21 cellular contexts compared by ENCODE assay signal in the genomic region with DNA sequence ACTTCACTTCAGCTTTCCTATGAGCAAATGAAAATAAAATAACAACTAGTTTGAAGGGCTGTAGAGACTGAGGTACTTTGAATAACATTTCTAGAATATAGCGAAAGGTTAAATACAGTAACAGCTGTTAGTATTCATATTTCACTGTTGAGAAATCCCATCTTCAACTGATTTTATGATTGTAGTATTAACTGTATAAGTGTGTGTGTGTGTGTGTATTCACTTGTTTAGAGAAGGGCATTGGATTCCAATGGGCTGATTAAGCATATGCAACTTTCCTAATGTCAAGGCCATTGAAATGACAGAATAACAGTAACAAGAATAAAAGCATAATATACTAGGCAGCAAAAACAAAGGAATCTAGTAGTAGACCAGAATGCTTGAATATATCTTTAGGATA.
"Had no signal": no experiment of that assay in that cellular context is flagged by ENCODE, and none has a peak within 500 bp of the region (broad histone marks: within the 10 kb centered on the region; RNA-seq: fewer than 3 reads in every experiment).

No MANE protein-coding gene starts in this region.

- H3K27me3 ChIP-seq: MG63 had no signal

- H3K9me3 ChIP-seq: MG63 had no signal

- H3K36me3 ChIP-seq: MG63 had no signal

- H3K27ac ChIP-seq: RWPE1 had no signal

- ATAC-seq: Panc1, PC-3, SK-N-SH treated with all-trans-retinoic acid at 6 μM for 48 hours had no signal

- H3K4me3 ChIP-seq: MG63 had no signal

- DNase-seq: KBM-7, MG63, NCI-H1092, NCI-H1105 treated with DMSO at 0.1 percent for 48 hours, NCI-H1417 treated with DMSO at 0.1 percent for 48 hours, NCI-H146, NCI-H1694 treated with DMSO at 0.1 percent for 48 hours, NCI-H1930, NCI-H2081, NCI-H2107, NCI-H345, NCI-H510A, NCI-H524 treated with DMSO at 0.1 percent for 48 hours, NCI-H69, NCI-H774, PC-3, SHP77, T-helper 1 cell had no signal
